ENCODE assay signal across 9 cellular contexts in the genomic region with DNA sequence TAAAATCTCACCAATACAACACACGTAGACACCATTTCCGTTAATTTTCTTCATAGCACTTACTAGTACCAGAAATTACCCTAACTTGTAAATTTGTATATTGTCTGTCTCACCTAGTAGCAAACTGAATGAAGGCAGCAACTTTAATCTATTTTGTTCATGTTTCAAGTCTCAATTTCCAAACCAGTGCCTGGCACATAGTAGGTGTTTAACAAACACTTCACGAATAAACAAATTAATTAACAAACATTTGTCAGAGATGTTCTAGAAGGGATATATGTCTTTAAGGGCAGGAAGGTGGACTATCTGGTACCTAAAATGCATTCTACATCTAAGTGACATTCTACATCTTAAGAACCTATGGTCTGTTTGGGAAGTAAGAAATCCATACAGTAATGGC. TPM values are rescaled to one million over a fixed set of nuclear protein-coding genes. Genes with fewer than 3 reads are reported as not detected.
DNase-seq lines count a peak whose midpoint lies in the region; ATAC-seq, FAIRE-seq and TF ChIP-seq lines count a peak whose summit lies in the region.
"Had no signal": no experiment of that assay in that cellular context is flagged by ENCODE, and none has a peak within 500 bp of the region (broad histone marks: within the 10 kb centered on the region; RNA-seq: fewer than 3 reads in every experiment).

No MANE protein-coding gene starts in this region.

- 70% methylated on average over 3 of the region's 3 CpGs for WGBS in SK-N-SH (ENCODE audit: low lambda C conversion rate)
- WGBS in stomach, 5 donors = 87 to 92% (median 88%) methylated on average over 3 of the region's 3 CpGs

- no peaks in the 10 kb centered on the region for H3K9me2 ChIP-seq in SK-N-SH

- intact Hi-C loops in stomach (cut with DNase I; ENCODE audit: low total_unique reads) = no loop called here

- peak overlapping the region; percentile 85 for H3K4me2 ChIP-seq in SK-N-SH

- ATAC-seq in SK-N-SH treated with all-trans-retinoic acid at 6 μM for 48 hours = no peak
- ATAC-seq in activated CD8-positive, alpha-beta T cell treated with anti-CD3 and anti-CD28 coated beads, Interleukin-2, amount 10 ng/mL, durations not matched to agents 7 days and 5 days = no peak
- ATAC-seq in HG02588 (IDR thresholded peaks at IDR 0.05; ENCODE audit: unreplicated experiment) = no peak
- no peak for ATAC-seq in GM19395 (IDR thresholded peaks at IDR 0.05; ENCODE audit: unreplicated experiment)

- H3K4me3 Mint-ChIP-seq in activated CD8-positive, alpha-beta T cell treated with anti-CD3 and anti-CD28 coated beads, Interleukin-2, amount 10 ng/mL, durations not matched to agents 7 days and 5 days = peak overlapping the region; percentile 97

- peaks cover 31% of the 10 kb centered on the region for H3K4me1 Mint-ChIP-seq in activated CD8-positive, alpha-beta T cell treated with anti-CD3 and anti-CD28 coated beads, Interleukin-2, amount 10 ng/mL, durations not matched to agents 7 days and 5 days (ENCODE audit: low read depth)

- TF ChIP-seq CTCF in SK-N-SH (IDR thresholded peaks at IDR 0.05) (no peak), stomach (IDR thresholded peaks at IDR 0.05) (no peak)

- H3K9ac ChIP-seq in SK-N-SH = peak overlapping the region; percentile 88

- H3K27me3 Mint-ChIP-seq in activated CD8-positive, alpha-beta T cell treated with anti-CD3 and anti-CD28 coated beads, Interleukin-2, amount 10 ng/mL, durations not matched to agents 7 days and 5 days (ENCODE audit: low read depth) = peaks cover 4% of the 10 kb centered on the region

- peak overlapping the region; percentile 89 to 98; a peak in 3 of 4 replicates for H3K27ac ChIP-seq in SK-N-SH (ENCODE audit: low read depth in 2 of 2, low read length in 1 of 2)
- peak overlapping the region in 3 of 5 donors; percentile 89 to 94 (median 91) for H3K27ac ChIP-seq in stomach

- no peak for TF ChIP-seq RAD21 in SK-N-SH (IDR thresholded peaks at IDR 0.05; ENCODE audit: low read length)

- no peak for FAIRE-seq in HTR-8/SVneo (lab: Jason Lieb, UNC)
- FAIRE-seq: A204.1 had no signal

- TF ChIP-seq EP300 in SK-N-SH (IDR thresholded peaks at IDR 0.05; ENCODE audit: borderline replicate concordance in 1 of 2, low read depth in 1 of 2, low read length in 1 of 2) (no peak), stomach (IDR thresholded peaks at IDR 0.05) (no peak)

- DNase-seq in SK-N-SH (no peak), stomach (no peak), HTR-8/SVneo (ENCODE audit: insufficient read length, low spot score) (no peak)
- DNase-seq in activated CD8-positive, alpha-beta T cell treated with anti-CD3 and anti-CD28 coated beads, Interleukin-2, amount 10 ng/mL, durations not matched to agents 7 days and 5 days = no peak

- no peaks in the 10 kb centered on the region for H4K20me1 ChIP-seq in SK-N-SH (ENCODE audit: insufficient read depth)

- peak overlapping the region; percentile 97 for H3K27ac Mint-ChIP-seq in activated CD8-positive, alpha-beta T cell treated with anti-CD3 and anti-CD28 coated beads, Interleukin-2, amount 10 ng/mL, durations not matched to agents 7 days and 5 days

- peaks cover 26% of the 10 kb centered on the region for H3F3A ChIP-seq in SK-N-SH (replicated peaks; ENCODE audit: insufficient read depth)

- H3K4me3 ChIP-seq in SK-N-SH (ENCODE audit: low read depth in 2 of 2, low read length in 1 of 2) (peak overlapping the region; percentile 77 to 88), iPS-18c (ENCODE audit: insufficient read depth, low read depth, low read length) (peak overlapping the region; percentile 95), stomach (peak overlapping the region; percentile 68 to 90 (median 78))

- H3K36me3 Mint-ChIP-seq in activated CD8-positive, alpha-beta T cell treated with anti-CD3 and anti-CD28 coated beads, Interleukin-2, amount 10 ng/mL, durations not matched to agents 7 days and 5 days (ENCODE audit: low read depth) = peaks cover 15% of the 10 kb centered on the region

- H3K9me3 Mint-ChIP-seq in activated CD8-positive, alpha-beta T cell treated with anti-CD3 and anti-CD28 coated beads, Interleukin-2, amount 10 ng/mL, durations not matched to agents 7 days and 5 days (ENCODE audit: insufficient read depth) = no peaks in the 10 kb centered on the region

- CTCF ChIA-PET in SK-N-SH (lab: Yijun Ruan, JAX) = interaction anchor here (0.7 to 3.0 kb wide), 6 partner anchors 10 to 767 kb away, joined by 3 to 35 read pairs (median 6); no protein-coding TSS in a partner anchor
- CTCF ChIA-PET in activated CD8-positive, alpha-beta T cell treated with anti-CD3 and anti-CD28 coated beads, Interleukin-2, amount 10 ng/mL, durations not matched to agents 7 days and 5 days (lab: Charles Lee) = interaction anchor here (3.9 kb wide), 1 partner anchor 17 kb away, joined by 18 read pairs; no protein-coding TSS in a partner anchor

- no peak overlapping the region for H2AFZ ChIP-seq in SK-N-SH (ENCODE audit: low read depth)

- H3K27me3 ChIP-seq in SK-N-SH (ENCODE audit: insufficient read depth) (no peaks in the 10 kb centered on the region), stomach (no peaks in the 10 kb centered on the region)

- H3K36me3 ChIP-seq in SK-N-SH (replicated peaks in 1 of 2; ENCODE audit: control insufficient read depth in 1 of 2, insufficient read depth in 2 of 2, low read length in 1 of 2) (peaks cover 19 to 20% of the 10 kb centered on the region in 2 experiments), stomach (peaks cover 12 to 25% (median 25%) of the 10 kb centered on the region in 4 donors)

- no peak for TF ChIP-seq POLR2A in stomach (IDR thresholded peaks at IDR 0.05)

- POLR2A ChIA-PET in SK-N-SH (lab: Yijun Ruan, JAX) = no interaction called here
- POLR2A ChIA-PET in activated CD8-positive, alpha-beta T cell treated with anti-CD3 and anti-CD28 coated beads, Interleukin-2, amount 10 ng/mL, durations not matched to agents 7 days and 5 days (lab: Charles Lee) = no interaction called here

- peaks cover 26% of the 10 kb centered on the region for H3K79me2 ChIP-seq in SK-N-SH (ENCODE audit: insufficient read depth)

- H3K4me1 ChIP-seq in SK-N-SH (ENCODE audit: control insufficient read depth in 1 of 2, insufficient read depth in 2 of 2, low read depth in 1 of 2, low read length in 1 of 2) (peaks cover 7 to 11% of the 10 kb centered on the region in 2 experiments; a peak in 3 of 4 replicates), stomach (peaks cover 0 to 41% (median 20%) of the 10 kb centered on the region in 4 donors)

- H3K9me3 ChIP-seq in SK-N-SH = no peaks in the 10 kb centered on the region
- H3K9me3 ChIP-seq in iPS-18c (ENCODE audit: control insufficient read depth, insufficient read depth, low read length) = no peaks in the 10 kb centered on the region
- H3K9me3 ChIP-seq in stomach = no peaks in the 10 kb centered on the region

TF ChIP-seq in SK-N-SH, 30 proteins besides CTCF, POLR2A, EP300 and RAD21 (continues in another document):
- TF ChIP-seq GABPA (IDR thresholded peaks at IDR 0.05; ENCODE audit: low read depth) = no peak
- no peak for TF ChIP-seq EZH2phosphoT487 (IDR thresholded peaks at IDR 0.05; ENCODE audit: borderline replicate concordance, low read depth)
- TF ChIP-seq GATA2 (CRISPR knock-in tag; IDR thresholded peaks at IDR 0.05) = no peak

TF ChIP-seq in SK-N-SH treated with all-trans-retinoic acid at 6 μM for 48 hours, 23 proteins besides CTCF, POLR2A, EP300 and RAD21:
- TF ChIP-seq GLIS3 (CRISPR knock-in tag; IDR thresholded peaks at IDR 0.05) = no peak
- TF ChIP-seq ZC3H10 (CRISPR knock-in tag; IDR thresholded peaks at IDR 0.05) = no peak
- no peak for TF ChIP-seq PPARA (CRISPR knock-in tag; IDR thresholded peaks at IDR 0.05; ENCODE audit: borderline replicate concordance)
- TF ChIP-seq CSDC2 (CRISPR knock-in tag; IDR thresholded peaks at IDR 0.05) = no peak
- TF ChIP-seq ZFP3 (CRISPR knock-in tag; IDR thresholded peaks at IDR 0.05) = no peak
- TF ChIP-seq, protein P1, sequence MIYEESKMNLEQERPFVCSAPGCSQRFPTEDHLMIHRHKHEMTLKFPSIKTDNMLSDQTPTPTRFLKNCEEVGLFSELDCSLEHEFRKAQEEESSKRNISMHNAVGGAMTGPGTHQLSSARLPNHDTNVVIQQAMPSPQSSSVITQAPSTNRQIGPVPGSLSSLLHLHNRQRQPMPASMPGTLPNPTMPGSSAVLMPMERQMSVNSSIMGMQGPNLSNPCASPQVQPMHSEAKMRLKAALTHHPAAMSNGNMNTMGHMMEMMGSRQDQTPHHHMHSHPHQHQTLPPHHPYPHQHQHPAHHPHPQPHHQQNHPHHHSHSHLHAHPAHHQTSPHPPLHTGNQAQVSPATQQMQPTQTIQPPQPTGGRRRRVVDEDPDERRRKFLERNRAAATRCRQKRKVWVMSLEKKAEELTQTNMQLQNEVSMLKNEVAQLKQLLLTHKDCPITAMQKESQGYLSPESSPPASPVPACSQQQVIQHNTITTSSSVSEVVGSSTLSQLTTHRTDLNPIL (CRISPR knock-in tag; IDR thresholded peaks at IDR 0.05; ENCODE audit: low read depth) = no peak
TF ChIP-seq in SK-N-SH treated with all-trans-retinoic acid at 6 μM for 48 hours: peak in this region for 0.

RNA-seq across cellular contexts. Expression of a gene that starts 1.0 kb away (rescaled TPM):
- 17.1 and 25.6 TPM in 2 replicates for polyA plus RNA-seq in SK-N-SH (2012; rRNA removed)
- 10.6 and 14.2 TPM in 2 replicates for polyA plus RNA-seq in SK-N-SH (2012; cell fraction: cytosol; rRNA removed)
- polyA plus RNA-seq in SK-N-SH (2012; cell fraction: nucleus; rRNA removed) = 55.8 and 67.5 TPM in 2 replicates
- 10 to 100 TPM; 27.0 to 31.9 TPM for total RNA-seq in activated CD8-positive, alpha-beta T cell treated with anti-CD3 and anti-CD28 coated beads, Interleukin-2, amount 10 ng/mL, durations not matched to agents 7 days and 5 days
- 100 to 1,000 TPM in 1 of 5 donors, 10 to 100 TPM in 4; 30.4 to 109 (median 39.3) TPM for total RNA-seq in stomach
- polyA plus RNA-seq in stomach = 10 to 100 TPM in 1 of 3 donors, 1 to 10 TPM in 2; 8.0 to 12.7 (median 9.0) TPM

RNA-seq across cellular contexts. Expression of a gene that starts 42.2 kb away (rescaled TPM):
- polyA plus RNA-seq in SK-N-SH (2012; rRNA removed) = 1.9 and 3.1 TPM in 2 replicates
- 0.79 and 0.85 TPM in 2 replicates for polyA plus RNA-seq in SK-N-SH (2012; cell fraction: cytosol; rRNA removed)
- polyA plus RNA-seq in SK-N-SH (2012; cell fraction: nucleus; rRNA removed) = 7.0 and 14.4 TPM in 2 replicates
- total RNA-seq in activated CD8-positive, alpha-beta T cell treated with anti-CD3 and anti-CD28 coated beads, Interleukin-2, amount 10 ng/mL, durations not matched to agents 7 days and 5 days = under 1 TPM; 0.32 to 0.57 TPM
- total RNA-seq in stomach = 100 to 1,000 TPM in 1 of 5 donors, 10 to 100 TPM in 3, 1 to 10 TPM in 1; 8.5 to 130 (median 55.8) TPM
- polyA plus RNA-seq in stomach = 1 to 10 TPM; 1.8 to 5.2 (median 2.6) TPM

Comparison
In these comparisons a context has a peak if more than half of its experiments do, and no peak if none do; other contexts are left out.
1. RNA of a gene that starts 42.2 kb away (total RNA-seq): 8.5 to 130 TPM in stomach; 0.32 to 0.57 TPM in activated CD8-positive, alpha-beta T cell treated with anti-CD3 and anti-CD28 coated beads, Interleukin-2, amount 10 ng/mL, durations not matched to agents 7 days and 5 days; every median in the first group is over 4 times any median in the second.
2. Peak in every context shown above with its lines, with median percentiles within 50 percentile points of each other: H3K4me3 ChIP-seq.